ENCODE assay signal across 8 cellular contexts in the genomic region with DNA sequence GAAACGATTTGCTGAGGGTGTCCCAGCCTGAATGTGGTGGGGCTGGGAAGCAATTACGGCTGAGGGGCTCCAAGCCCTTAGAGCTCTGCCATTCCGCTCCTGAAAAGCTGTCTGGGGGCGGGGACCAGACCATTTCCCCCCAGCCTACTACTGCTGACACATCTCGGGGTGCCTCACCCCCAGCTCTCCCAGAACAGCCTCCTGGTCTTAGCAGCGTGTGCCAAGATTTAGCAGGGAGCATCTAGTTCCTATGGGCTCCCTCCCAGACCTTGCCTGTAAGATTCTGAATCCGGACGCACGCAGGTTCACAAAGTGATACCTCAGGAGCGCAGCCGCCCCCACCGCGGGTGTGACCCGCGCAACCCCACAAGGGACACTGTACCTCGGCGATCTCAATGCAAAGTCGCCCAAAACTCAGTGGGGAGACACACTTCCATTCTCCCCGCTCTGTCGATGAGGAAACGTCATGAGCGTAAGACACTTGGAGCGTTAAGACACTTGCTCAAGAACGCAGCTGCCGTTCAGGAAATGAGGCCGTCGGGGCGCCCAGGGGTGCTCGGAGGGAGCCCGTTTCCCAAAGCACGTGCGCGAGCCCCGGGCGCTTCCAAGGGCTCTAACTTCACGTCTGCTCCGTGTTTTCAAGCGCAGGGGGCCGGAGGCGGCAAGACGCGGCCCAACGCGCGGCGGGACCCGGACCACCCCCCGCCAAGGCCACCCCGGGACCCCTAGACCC. TPM values are rescaled to one million over a fixed set of nuclear protein-coding genes. Genes with fewer than 3 reads are reported as not detected.
DNase-seq lines count a peak whose midpoint lies in the region; ATAC-seq and TF ChIP-seq lines count a peak whose summit lies in the region.

No MANE protein-coding gene starts in this region.

- H3K9ac ChIP-seq in fibroblast of lung (ENCODE audit: insufficient read depth, low read length) (peak overlapping the region; percentile 90), neural progenitor cell (peak overlapping the region; percentile 43)

- H3F3A ChIP-seq in neural progenitor cell (ENCODE audit: low read depth), result peaks cover 30% of the 10 kb centered on the region

- peaks cover 48% of the 10 kb centered on the region for H3K36me3 Mint-ChIP-seq in neural progenitor cell

- peaks cover 9% of the 10 kb centered on the region for H3K27me3 Mint-ChIP-seq in neural progenitor cell (ENCODE audit: insufficient read depth, low read depth)

- H3K4me1 ChIP-seq in fibroblast of lung (ENCODE audit: control insufficient read depth, extremely low read depth, insufficient read depth, low read length) (peaks cover 4% of the 10 kb centered on the region), neural progenitor cell (peaks cover 20% of the 10 kb centered on the region), urinary bladder (ENCODE audit: insufficient read depth) (peaks cover 1% of the 10 kb centered on the region)

- H3K79me2 ChIP-seq in fibroblast of lung (ENCODE audit: control insufficient read depth, insufficient read depth, low read length), result peaks cover 32% of the 10 kb centered on the region
- H3K79me2 ChIP-seq in neural progenitor cell (ENCODE audit: low read depth), result peaks cover 51% of the 10 kb centered on the region

- H3K9me3 ChIP-seq in fibroblast of lung (ENCODE audit: control insufficient read depth, insufficient read depth, low read depth, low read length) (no peaks in the 10 kb centered on the region), neural progenitor cell (ENCODE audit: low read depth) (no peaks in the 10 kb centered on the region)

- H3K4me3 ChIP-seq in fibroblast of lung (replicated peaks in 1 of 4; ENCODE audit: control extremely low read depth in 1 of 4, insufficient read depth in 1 of 4, low read depth in 3 of 4, low read length in 4 of 4) (peak overlapping the region; percentile 78 to 89 (median 84)), neural progenitor cell (peak overlapping the region; percentile 64), urinary bladder (ENCODE audit: low read depth, low read length) (peak overlapping the region; percentile 75)

- H3K9me3 Mint-ChIP-seq in neural progenitor cell, result peaks cover 24% of the 10 kb centered on the region

- peak overlapping the region; percentile 79 for H3K27ac Mint-ChIP-seq in neural progenitor cell

- TF ChIP-seq CTCF in fibroblast of lung (conservative IDR thresholded peaks at IDR 0.05 in 1 of 2, IDR thresholded peaks at IDR 0.05 in 1 of 2; ENCODE audit: low read depth in 1 of 2, low read length in 2 of 2), result no peak
- no peak for TF ChIP-seq CTCF in neural progenitor cell (IDR thresholded peaks at IDR 0.05)

- peak; percentile 29 for ATAC-seq in HG02678 (IDR thresholded peaks at IDR 0.05; ENCODE audit: unreplicated experiment)

- H3K36me3 ChIP-seq in fibroblast of lung (ENCODE audit: control insufficient read depth, insufficient read depth, low read length), result peaks cover 10% of the 10 kb centered on the region
- H3K36me3 ChIP-seq in neural progenitor cell, result no peaks in the 10 kb centered on the region
- H3K36me3 ChIP-seq in urinary bladder (ENCODE audit: insufficient read depth), result peaks cover 2% of the 10 kb centered on the region

- H3K4me1 Mint-ChIP-seq in neural progenitor cell, result peaks cover 30% of the 10 kb centered on the region

- peak overlapping the region; percentile 90 for H3K4me2 ChIP-seq in fibroblast of lung (ENCODE audit: extremely low read depth, insufficient read depth, low read length)
- H3K4me2 ChIP-seq in neural progenitor cell, result peak overlapping the region; percentile 99

- WGBS in urinary bladder, result 2% methylated on average over 49 of the region's 49 CpGs

- H3K27me3 ChIP-seq in fibroblast of lung (ENCODE audit: control insufficient read depth, insufficient read depth, low read length) (no peaks in the 10 kb centered on the region), neural progenitor cell (no peaks in the 10 kb centered on the region)

- H2AFZ ChIP-seq in fibroblast of lung (ENCODE audit: low read length) (peak overlapping the region; percentile 80), neural progenitor cell (replicated peaks) (peak overlapping the region; percentile 14)

- H3K4me3 Mint-ChIP-seq in neural progenitor cell, result peak overlapping the region; percentile 96

- H3K27ac ChIP-seq in fibroblast of lung (ENCODE audit: insufficient read depth, low read length) (peak overlapping the region; percentile 80), neural progenitor cell (no peak overlapping the region), urinary bladder (ENCODE audit: low read depth) (no peak overlapping the region)

- DNase-seq in DMS79 treated with DMSO at 0.1 percent for 48 hours (lab: John Stamatoyannopoulos, UW), result peak; percentile 22
- no peak for DNase-seq in DMS79 (lab: John Stamatoyannopoulos, UW)
- peak; percentile 17 for DNase-seq in NCI-H460 (ENCODE audit: extremely low read depth, low read depth)
- DNase-seq in activated T-cell treated with anti-CD3 and anti-CD28 coated beads, Interleukin-2, amount 50 U/mL, for 48 hours, result peak; percentile 71 to 72
- peak; percentile 39 to 54 for DNase-seq in fibroblast of lung (ENCODE audit: low read depth in 2 of 2)
- DNase-seq in neural progenitor cell (ENCODE audit: low spot score), result peak; percentile 57

- H4K20me1 ChIP-seq in fibroblast of lung (ENCODE audit: control insufficient read depth, extremely low read depth, insufficient read depth, low read length) (no peaks in the 10 kb centered on the region), neural progenitor cell (ENCODE audit: low read depth) (peaks cover 8% of the 10 kb centered on the region)

RNA-seq across cellular contexts. Expression of a gene that starts 0.6 kb away (rescaled TPM):
- 19.9 and 26.3 TPM in 2 replicates for total RNA-seq in NCI-H460 (2014; rRNA removed; shearing (Covaris generic))
- polyA plus RNA-seq in NCI-H460 (2014; cell fraction: nucleus; rRNA removed), result 18.3 and 24.7 TPM in 2 replicates
- total RNA-seq in fibroblast of lung (7.4 and 10.0 TPM in 2 replicates), neural progenitor cell (ENCODE audit: low replicate concordance) (15.6 and 30.8 TPM in 2 replicates), urinary bladder (7.3 TPM)
- polyA plus RNA-seq in fibroblast of lung (9.3 and 14.2 TPM in 2 replicates), urinary bladder (18.8 TPM)
- polyA plus RNA-seq in fibroblast of lung (2012), result 9.3 and 16.2 TPM in 2 replicates
- polyA minus RNA-seq in fibroblast of lung (ENCODE audit: low replicate concordance), result 43.1 and 75.2 TPM in 2 replicates

RNA-seq across cellular contexts. Expression of a gene that starts 19.0 kb away (rescaled TPM):
- 17.0 and 21.4 TPM in 2 replicates for total RNA-seq in NCI-H460 (2014; rRNA removed; shearing (Covaris generic))
- 21.6 and 22.9 TPM in 2 replicates for polyA plus RNA-seq in NCI-H460 (2014; cell fraction: nucleus; rRNA removed)
- total RNA-seq in fibroblast of lung, result 7.6 and 16.4 TPM in 2 replicates
- polyA plus RNA-seq in fibroblast of lung, result 38.2 and 54.7 TPM in 2 replicates
- 25.1 and 37.4 TPM in 2 replicates for polyA plus RNA-seq in fibroblast of lung (2012)
- 51.5 and 73.5 TPM in 2 replicates for polyA minus RNA-seq in fibroblast of lung (ENCODE audit: low replicate concordance)
- total RNA-seq in neural progenitor cell (ENCODE audit: low replicate concordance), result 13.4 and 24.3 TPM in 2 replicates
- total RNA-seq in urinary bladder, result 13.7 TPM
- 10.4 TPM for polyA plus RNA-seq in urinary bladder

RNA-seq across cellular contexts. Expression of a gene that starts 30.6 kb away (rescaled TPM):
- total RNA-seq in NCI-H460 (2014; rRNA removed; shearing (Covaris generic)), result 78.1 and 81.4 TPM in 2 replicates
- polyA plus RNA-seq in NCI-H460 (2014; cell fraction: nucleus; rRNA removed), result 77.8 and 88.4 TPM in 2 replicates
- total RNA-seq in fibroblast of lung, result 31.7 and 40.6 TPM in 2 replicates
- 62.8 and 70.2 TPM in 2 replicates for polyA plus RNA-seq in fibroblast of lung
- polyA plus RNA-seq in fibroblast of lung (2012), result 68.8 and 70.2 TPM in 2 replicates
- polyA minus RNA-seq in fibroblast of lung (ENCODE audit: low replicate concordance), result 1.8 and 2.2 TPM in 2 replicates
- 131 and 309 TPM in 2 replicates for total RNA-seq in neural progenitor cell (ENCODE audit: low replicate concordance)
- total RNA-seq in urinary bladder, result 41.0 TPM
- polyA plus RNA-seq in urinary bladder, result 44.0 TPM

RNA-seq across cellular contexts. Expression of a gene that starts 30.7 kb away (rescaled TPM):
- total RNA-seq in NCI-H460 (2014; rRNA removed; shearing (Covaris generic)), result 27.6 and 33.6 TPM in 2 replicates
- 32.9 and 33.0 TPM in 2 replicates for polyA plus RNA-seq in NCI-H460 (2014; cell fraction: nucleus; rRNA removed)
- 17.5 and 21.1 TPM in 2 replicates for total RNA-seq in fibroblast of lung
- polyA plus RNA-seq in fibroblast of lung, result 10.4 and 12.7 TPM in 2 replicates
- 11.4 and 14.7 TPM in 2 replicates for polyA plus RNA-seq in fibroblast of lung (2012)
- 4.0 and 8.8 TPM in 2 replicates for polyA minus RNA-seq in fibroblast of lung (ENCODE audit: low replicate concordance)
- total RNA-seq in neural progenitor cell (ENCODE audit: low replicate concordance), result 22.3 and 26.1 TPM in 2 replicates
- 9.9 TPM for total RNA-seq in urinary bladder
- polyA plus RNA-seq in urinary bladder, result 17.6 TPM

RNA-seq across cellular contexts. Expression of a gene that starts 36.8 kb away (rescaled TPM):
- 15.0 and 15.3 TPM in 2 replicates for total RNA-seq in NCI-H460 (2014; rRNA removed; shearing (Covaris generic))
- 6.0 and 27.0 TPM in 2 replicates for polyA plus RNA-seq in NCI-H460 (2014; cell fraction: nucleus; rRNA removed)
- total RNA-seq in fibroblast of lung, result 10.8 and 14.7 TPM in 2 replicates
- polyA plus RNA-seq in fibroblast of lung, result 32.8 and 41.3 TPM in 2 replicates
- 34.7 and 42.9 TPM in 2 replicates for polyA plus RNA-seq in fibroblast of lung (2012)
- polyA minus RNA-seq in fibroblast of lung (ENCODE audit: low replicate concordance), result 250 and 414 TPM in 2 replicates
- total RNA-seq in neural progenitor cell (ENCODE audit: low replicate concordance), result 13.6 and 19.3 TPM in 2 replicates
- total RNA-seq in urinary bladder, result 14.2 TPM
- 9.5 TPM for polyA plus RNA-seq in urinary bladder
